Comparison of ENCODE assay signal across 1 cellular context in genomic region chr2:234102112-234102511, GRCh38.
TF ChIP-seq lines count a peak whose summit lies in the region.

No MANE protein-coding gene starts in this region.

TF ChIP-seq in HepG2, 621 proteins besides CTCF, POLR2A, EP300 and RAD21:
- TF ChIP-seq BHLHE40 (IDR thresholded peaks at IDR 0.05; ENCODE audit: low read length): 0 out of 2 replicates have a peak, but pooled peaks have one; percentile 25
- no peak for TF ChIP-seq ZNF552 (CRISPR knock-in tag; IDR thresholded peaks at IDR 0.05; ENCODE audit: borderline replicate concordance)
- TF ChIP-seq TGIF2 (CRISPR knock-in tag; IDR thresholded peaks at IDR 0.05): no peak
- TF ChIP-seq ZNF136 (CRISPR knock-in tag; IDR thresholded peaks at IDR 0.05; ENCODE audit: low read depth): no peak
- 0 out of 2 replicates have a peak, but pooled peaks have one; percentile 9 for TF ChIP-seq SMC3 (IDR thresholded peaks at IDR 0.05; ENCODE audit: low read length)
- TF ChIP-seq GATAD1 (CRISPR knock-in tag; IDR thresholded peaks at IDR 0.05): no peak
- 0 out of 2 replicates have a peak, but pooled peaks have one; percentile 23 for TF ChIP-seq SOX5 (CRISPR knock-in tag; IDR thresholded peaks at IDR 0.05; ENCODE audit: borderline replicate concordance)
